Comparison of ENCODE assay signal across 18 cellular contexts in genomic region chr2:234429265-234429664, GRCh38.
DNase-seq lines count a peak whose midpoint lies in the region; ATAC-seq and TF ChIP-seq lines count a peak whose summit lies in the region.
"Had no signal": no experiment of that assay in that cellular context is flagged by ENCODE, and none has a peak within 500 bp of the region (broad histone marks: within the 10 kb centered on the region; RNA-seq: fewer than 3 reads in every experiment).

No MANE protein-coding gene starts in this region.

- H3K27me3 ChIP-seq in Panc1 (ENCODE audit: control insufficient read depth, insufficient read depth, low read length) (no peaks in the 10 kb centered on the region), endodermal cell (ENCODE audit: control insufficient read depth, insufficient read depth, low read length, poor library complexity, severe bottlenecking) (no peaks in the 10 kb centered on the region), PC-3 (ENCODE audit: low read length) (no peaks in the 10 kb centered on the region), right atrium auricular region (no peaks in the 10 kb centered on the region)
- H3K27me3 ChIP-seq: gastrocnemius medialis, sigmoid colon, stomach had no signal

- H3K27me3 Mint-ChIP-seq in activated naive CD8-positive, alpha-beta T cell, result no peaks in the 10 kb centered on the region
- no peaks in the 10 kb centered on the region for H3K27me3 Mint-ChIP-seq in activated naive CD8-positive, alpha-beta T cell treated with anti-CD3 and anti-CD28 coated beads, Interleukin-2, amount 50 U/mL, for 24 hours
- H3K27me3 Mint-ChIP-seq in endodermal cell (ENCODE audit: insufficient read depth) (peaks cover 23% of the 10 kb centered on the region), type B pancreatic cell (no peaks in the 10 kb centered on the region)

- no peaks in the 10 kb centered on the region for H3F3A ChIP-seq in PC-3 (ENCODE audit: low read length, unreplicated experiment)

- no peak for DNase-seq in activated naive CD8-positive, alpha-beta T cell treated with anti-CD3 and anti-CD28 coated beads, Interleukin-2, amount 50 U/mL, for 24 hours
- no peak for DNase-seq in Panc1 (ENCODE audit: low read depth, low spot score)
- peak; percentile 72 for DNase-seq in endodermal cell
- no peak for DNase-seq in type B pancreatic cell (ENCODE audit: extremely low spot score, unreplicated experiment)
- DNase-seq in PC-3, result no peak
- no peak for DNase-seq in right atrium auricular region (ENCODE audit: low spot score)
- DNase-seq: gastrocnemius medialis, KG1, mucosa of descending colon, NCI-H1048, NCI-H2029 treated with DMSO at 0.1 percent for 48 hours, NCI-H446, occipital lobe, sigmoid colon, stomach had no signal

- H3K36me3 Mint-ChIP-seq in activated naive CD8-positive, alpha-beta T cell, result no peaks in the 10 kb centered on the region
- H3K36me3 Mint-ChIP-seq in activated naive CD8-positive, alpha-beta T cell treated with anti-CD3 and anti-CD28 coated beads, Interleukin-2, amount 50 U/mL, for 24 hours (ENCODE audit: low read depth), result no peaks in the 10 kb centered on the region
- H3K36me3 Mint-ChIP-seq in endodermal cell (ENCODE audit: low read depth) (no peaks in the 10 kb centered on the region), type B pancreatic cell (no peaks in the 10 kb centered on the region)
- H3K36me3 Mint-ChIP-seq: brain had no signal

- no peaks in the 10 kb centered on the region for H3K9me3 Mint-ChIP-seq in activated naive CD8-positive, alpha-beta T cell (ENCODE audit: low read depth)
- H3K9me3 Mint-ChIP-seq in activated naive CD8-positive, alpha-beta T cell treated with anti-CD3 and anti-CD28 coated beads, Interleukin-2, amount 50 U/mL, for 24 hours, result no peaks in the 10 kb centered on the region
- H3K9me3 Mint-ChIP-seq in endodermal cell, result no peaks in the 10 kb centered on the region
- H3K9me3 Mint-ChIP-seq in type B pancreatic cell, result peaks cover 4% of the 10 kb centered on the region

- H3K4me1 ChIP-seq in Panc1 (ENCODE audit: control insufficient read depth, insufficient read depth, low read length) (peaks cover 2% of the 10 kb centered on the region; the same call in 1 of the 2 replicates), endodermal cell (ENCODE audit: control insufficient read depth, insufficient read depth, low read length) (peaks cover 15% of the 10 kb centered on the region), PC-3 (ENCODE audit: insufficient read depth, low read length) (peaks cover 13% of the 10 kb centered on the region), right atrium auricular region (no peaks in the 10 kb centered on the region)
- H3K4me1 ChIP-seq: gastrocnemius medialis had no signal

- peaks cover 68% of the 10 kb centered on the region for H3K4me1 Mint-ChIP-seq in activated naive CD8-positive, alpha-beta T cell (ENCODE audit: low read depth)
- H3K4me1 Mint-ChIP-seq in activated naive CD8-positive, alpha-beta T cell treated with anti-CD3 and anti-CD28 coated beads, Interleukin-2, amount 50 U/mL, for 24 hours, result peaks cover 53% of the 10 kb centered on the region
- H3K4me1 Mint-ChIP-seq in endodermal cell, result peaks cover 29% of the 10 kb centered on the region
- peaks cover 19% of the 10 kb centered on the region for H3K4me1 Mint-ChIP-seq in type B pancreatic cell (ENCODE audit: unreplicated experiment)

- CTCF ChIA-PET in Panc1 (lab: Charles Lee) (no interaction called here), PC-3 (lab: Charles Lee) (no interaction called here)

- H3K9me3 ChIP-seq in Panc1 (ENCODE audit: control insufficient read depth, insufficient read depth, low read depth, low read length) (no peaks in the 10 kb centered on the region), endodermal cell (ENCODE audit: control insufficient read depth, low read length) (no peaks in the 10 kb centered on the region), PC-3 (ENCODE audit: low read length) (no peaks in the 10 kb centered on the region), right atrium auricular region (no peaks in the 10 kb centered on the region)
- H3K9me3 ChIP-seq: gastrocnemius medialis, mucosa of descending colon, sigmoid colon, stomach had no signal

- no peak for TF ChIP-seq CTCF in Panc1 (IDR thresholded peaks at IDR 0.05)
- no peak for TF ChIP-seq CTCF in endodermal cell (conservative IDR thresholded peaks at IDR 0.05)
- no peak for TF ChIP-seq CTCF in type B pancreatic cell (conservative IDR thresholded peaks at IDR 0.05)
- TF ChIP-seq CTCF in PC-3 (conservative IDR thresholded peaks at IDR 0.05; ENCODE audit: low read depth, low read length), result no peak
- TF ChIP-seq CTCF in right atrium auricular region (IDR thresholded peaks at IDR 0.05), result no peak

- WGBS in endodermal cell (ENCODE audit: insufficient coverage in 1 of 2, insufficient read length in 1 of 2), 2 experiments, result 60 to 61% methylated on average over 4 to 5 of the region's 5 CpGs

- H3K27ac ChIP-seq in Panc1 (ENCODE audit: low read length), result peak overlapping the region; percentile 41; the same call in 1 of the 2 replicates
- no peak overlapping the region for H3K27ac ChIP-seq in endodermal cell (ENCODE audit: low read depth, low read length)
- no peak overlapping the region for H3K27ac ChIP-seq in PC-3 (ENCODE audit: low read length)
- H3K27ac ChIP-seq in right atrium auricular region, result no peak overlapping the region
- H3K27ac ChIP-seq: gastrocnemius medialis, sigmoid colon, stomach had no signal

- POLR2A ChIA-PET in Panc1 (lab: Charles Lee), result no interaction called here
- POLR2A ChIA-PET in PC-3 (lab: Charles Lee; ENCODE audit: unreplicated experiment), result no interaction called here

- in situ Hi-C loops in Panc1 (cut with HindIII; ENCODE audit: low pct_unique_long_range_greater_than_20kb, low sequenced_read_pairs), result no loop called here

- H2AFZ ChIP-seq in PC-3 (ENCODE audit: low read length), result no peak overlapping the region

- no peaks in the 10 kb centered on the region for H4K20me1 ChIP-seq in PC-3 (ENCODE audit: low read length)

- no peak overlapping the region for H3K9ac ChIP-seq in endodermal cell (ENCODE audit: extremely low read depth, low read length, poor library complexity, severe bottlenecking)
- H3K9ac ChIP-seq in PC-3 (ENCODE audit: low read length), result no peak overlapping the region

- no peak for ATAC-seq in activated naive CD8-positive, alpha-beta T cell treated with anti-CD3 and anti-CD28 coated beads, Interleukin-2, amount 50 U/mL, for 24 hours
- ATAC-seq in Panc1, result peak; percentile 39; the same call in 1 of the 2 replicates
- no peak for ATAC-seq in GM21576 (IDR thresholded peaks at IDR 0.05; ENCODE audit: unreplicated experiment)
- ATAC-seq in PC-3, result no peak
- ATAC-seq: gastrocnemius medialis, mucosa of descending colon had no signal

- no peak overlapping the region for H3K4me3 ChIP-seq in Panc1 (ENCODE audit: low read depth in 2 of 2, low read length in 2 of 2)
- H3K4me3 ChIP-seq in endodermal cell (ENCODE audit: low read length), result no peak overlapping the region
- no peak overlapping the region for H3K4me3 ChIP-seq in PC-3 (ENCODE audit: low read length)
- H3K4me3 ChIP-seq in right atrium auricular region, result no peak overlapping the region
- H3K4me3 ChIP-seq: gastrocnemius medialis, mucosa of descending colon, sigmoid colon, stomach had no signal

- intact Hi-C loops in Panc1 (cut with micrococcal nuclease; ENCODE audit: unreplicated experiment) (loop anchor here (10.0 kb wide), 1 partner anchor 56 kb away; no protein-coding TSS in a partner anchor), PC-3 (cut with micrococcal nuclease) (no loop called here)

- no peaks in the 10 kb centered on the region for H3K36me3 ChIP-seq in Panc1 (ENCODE audit: control insufficient read depth, insufficient read depth, low read length)
- H3K36me3 ChIP-seq in endodermal cell (ENCODE audit: control insufficient read depth, insufficient read depth, low read length), result no peaks in the 10 kb centered on the region
- H3K36me3 ChIP-seq in PC-3 (ENCODE audit: low read depth, low read length), result no peaks in the 10 kb centered on the region
- no peaks in the 10 kb centered on the region for H3K36me3 ChIP-seq in right atrium auricular region
- H3K36me3 ChIP-seq: gastrocnemius medialis, sigmoid colon, stomach had no signal

- peak overlapping the region; percentile 70 for H3K27ac Mint-ChIP-seq in activated naive CD8-positive, alpha-beta T cell
- H3K27ac Mint-ChIP-seq in activated naive CD8-positive, alpha-beta T cell treated with anti-CD3 and anti-CD28 coated beads, Interleukin-2, amount 50 U/mL, for 24 hours, result no peak overlapping the region
- H3K27ac Mint-ChIP-seq in endodermal cell (peak overlapping the region; percentile 78), type B pancreatic cell (peak overlapping the region; percentile 98)

- BruUV-seq in Panc1 (replicated peaks; lab: Mats Ljungman, UMichigan) (no TSS peak), PC-3 (replicated peaks; lab: Mats Ljungman, UMichigan) (no TSS peak)

- H3K4me2 ChIP-seq in PC-3 (ENCODE audit: low read length), result no peak overlapping the region

- no peaks in the 10 kb centered on the region for H3K9me2 ChIP-seq in PC-3 (replicated peaks; ENCODE audit: low read length)

- no peaks in the 10 kb centered on the region for H3K79me2 ChIP-seq in PC-3 (ENCODE audit: low read length)

- no peak overlapping the region for H3K4me3 Mint-ChIP-seq in activated naive CD8-positive, alpha-beta T cell
- no peak overlapping the region for H3K4me3 Mint-ChIP-seq in activated naive CD8-positive, alpha-beta T cell treated with anti-CD3 and anti-CD28 coated beads, Interleukin-2, amount 50 U/mL, for 24 hours
- no peak overlapping the region for H3K4me3 Mint-ChIP-seq in endodermal cell
- H3K4me3 Mint-ChIP-seq in type B pancreatic cell, result no peak overlapping the region
- H3K4me3 Mint-ChIP-seq: brain had no signal
